25 cellular contexts compared by ENCODE assay signal in the genomic region with DNA sequence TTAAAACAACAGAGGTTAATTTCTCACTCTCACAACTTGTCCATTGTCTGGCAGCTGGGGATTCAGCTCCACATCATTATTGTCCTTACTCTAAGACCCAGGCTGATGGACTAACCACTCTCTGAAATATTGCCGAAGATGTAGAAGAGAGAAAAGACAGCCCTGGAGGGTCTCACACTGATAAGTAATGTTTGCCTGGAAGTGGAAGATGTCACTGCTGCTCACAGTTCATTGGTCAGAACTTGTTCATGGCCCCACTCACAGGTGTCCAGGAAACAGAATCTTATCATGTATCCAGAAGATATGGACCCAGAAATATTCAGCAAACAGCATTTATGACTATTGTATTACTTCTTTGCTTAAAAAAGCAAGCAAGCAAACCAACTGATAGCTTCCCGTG.
"Had no signal": no experiment of that assay in that cellular context is flagged by ENCODE, and none has a peak within 500 bp of the region (broad histone marks: within the 10 kb centered on the region; RNA-seq: fewer than 3 reads in every experiment).

No MANE protein-coding gene starts in this region.

- H3K27me3 ChIP-seq: colonic mucosa, gastrocnemius medialis, heart left ventricle, ovary, sigmoid colon, thyroid gland had no signal

- DNase-seq: colonic mucosa; effector CD8-positive, alpha-beta T cell; endodermal cell; foreskin fibroblast; gastrocnemius medialis; heart left ventricle; hippocampal formation; kidney glomerular epithelial cell; left colon; left ventricle myocardium superior; lower lobe of right lung; naive thymus-derived CD8-positive, alpha-beta T cell; nephron progenitor cell; nucleus accumbens; ovary; posterior cingulate gyrus; psoas muscle; right cardiac atrium; sigmoid colon; stimulated activated CD4-positive, alpha-beta T cell treated with anti-CD3 and anti-CD28 coated beads, Interleukin-2, amount 100 ng/mL, for 24 hours; stimulated activated CD4-positive, alpha-beta T cell treated with anti-CD3 and anti-CD28 coated beads, Interleukin-4, amount 100 ng/mL, for 24 hours; stimulated activated naive CD8-positive, alpha-beta T cell treated with anti-CD3 and anti-CD28 coated beads, Interleukin-15, Interleukin-2, amounts not matched to agents 100 U/mL and 50 U/mL, for 24 hours; thyroid gland; trophoblast cell had no signal

- H3K9me3 ChIP-seq: colonic mucosa, gastrocnemius medialis, heart left ventricle, lower lobe of right lung, ovary, psoas muscle, sigmoid colon, thyroid gland had no signal

- ATAC-seq: gastrocnemius medialis; left colon; left ventricle myocardium superior; lower lobe of right lung; naive thymus-derived CD8-positive, alpha-beta T cell; psoas muscle; right cardiac atrium had no signal

- H3K4me1 ChIP-seq: colonic mucosa, gastrocnemius medialis, lower lobe of right lung, psoas muscle, sigmoid colon, thyroid gland had no signal

- H3K4me3 ChIP-seq: colonic mucosa, gastrocnemius medialis, heart left ventricle, lower lobe of right lung, ovary, psoas muscle, sigmoid colon, thyroid gland had no signal

- H3K27ac ChIP-seq: colonic mucosa, epithelial cell of prostate, gastrocnemius medialis, heart left ventricle, lower lobe of right lung, ovary, psoas muscle, sigmoid colon, thyroid gland had no signal

- H3K36me3 ChIP-seq: colonic mucosa, gastrocnemius medialis, heart left ventricle, lower lobe of right lung, ovary, sigmoid colon, thyroid gland had no signal
